ENCODE assay signal across 35 cellular contexts in the genomic region with DNA sequence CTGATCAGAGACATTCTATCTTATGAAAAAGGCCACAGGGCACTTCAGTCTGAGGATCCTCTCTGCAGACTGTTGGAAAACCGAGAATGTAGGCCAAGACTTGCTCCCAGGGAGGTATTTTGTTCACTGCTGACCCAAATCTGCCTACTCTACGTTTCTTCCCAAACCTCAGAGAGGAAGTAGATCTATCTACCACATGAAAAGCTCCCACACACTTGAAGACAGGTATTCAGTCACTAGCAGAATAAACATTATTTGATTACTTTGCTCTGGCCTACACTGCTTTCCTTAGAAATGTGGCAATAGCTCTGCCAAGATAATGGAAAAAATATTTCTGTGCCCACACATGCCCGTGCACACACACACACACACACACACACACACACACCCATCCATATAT.
"Had no signal": no experiment of that assay in that cellular context is flagged by ENCODE, and none has a peak within 500 bp of the region (broad histone marks: within the 10 kb centered on the region; RNA-seq: fewer than 3 reads in every experiment).

No MANE protein-coding gene starts in this region.

- H3K4me3 Mint-ChIP-seq: activated CD4-positive, alpha-beta T cell treated with anti-CD3 and anti-CD28 coated beads, Interleukin-2, amount 10 ng/mL, durations not matched to agents 7 days and 5 days; activated CD8-positive, alpha-beta T cell treated with anti-CD3 and anti-CD28 coated beads, Interleukin-2, amount 10 ng/mL, durations not matched to agents 7 days and 5 days; activated naive CD8-positive, alpha-beta T cell; activated T-cell treated with anti-CD3 and anti-CD28 coated beads, Interleukin-2, amount 50 U/mL, for 4 hours; activated T-helper 17 cell treated with anti-CD3 and anti-CD28 coated beads, Interleukin-2, amount 50 U/mL, for 72 hours; brain; dendritic cell treated with granulocyte-macrophage colony-stimulating factor and Interleukin-4, amounts not matched to agents 40 ng/mL and 50 ng/mL, for 4 days; endodermal cell; T-helper 17 cell; T-helper 2 cell treated with Interferon-gamma antibody and Interleukin-4, amounts not matched to agents 5 μg/mL and 100 μg/mL, for 36 hours had no signal

- ATAC-seq: activated CD8-positive, alpha-beta T cell treated with anti-CD3 and anti-CD28 coated beads, Interleukin-2, amount 10 ng/mL, durations not matched to agents 7 days and 5 days; activated T-cell treated with anti-CD3 and anti-CD28 coated beads, Interleukin-2, amount 50 U/mL, for 4 hours; activated T-helper 17 cell treated with anti-CD3 and anti-CD28 coated beads, Interleukin-2, amount 50 U/mL, for 72 hours; esophagus mucosa; gastrocnemius medialis; heart left ventricle; T-helper 17 cell had no signal

- H3K36me3 ChIP-seq: breast epithelium, cardiac muscle cell, gastrocnemius medialis, heart left ventricle had no signal

- H3K9me3 Mint-ChIP-seq: activated CD4-positive, alpha-beta T cell treated with anti-CD3 and anti-CD28 coated beads, Interleukin-2, amount 10 ng/mL, durations not matched to agents 7 days and 5 days; brain; dendritic cell treated with granulocyte-macrophage colony-stimulating factor and Interleukin-4, amounts not matched to agents 40 ng/mL and 50 ng/mL, for 4 days; endodermal cell had no signal

- H3K27me3 Mint-ChIP-seq: activated CD4-positive, alpha-beta T cell treated with anti-CD3 and anti-CD28 coated beads, Interleukin-2, amount 10 ng/mL, durations not matched to agents 7 days and 5 days; activated naive CD8-positive, alpha-beta T cell; activated T-helper 17 cell treated with anti-CD3 and anti-CD28 coated beads, Interleukin-2, amount 50 U/mL, for 72 hours; brain; dendritic cell treated with granulocyte-macrophage colony-stimulating factor and Interleukin-4, amounts not matched to agents 40 ng/mL and 50 ng/mL, for 4 days; T-helper 17 cell had no signal

- H3K27me3 ChIP-seq: breast epithelium, cardiac muscle cell, dorsolateral prefrontal cortex, gastrocnemius medialis, heart left ventricle had no signal

- H3K9me3 ChIP-seq: breast epithelium, gastrocnemius medialis, heart left ventricle had no signal

- H3K36me3 Mint-ChIP-seq: activated naive CD8-positive, alpha-beta T cell had no signal

- H3K27ac Mint-ChIP-seq: activated CD4-positive, alpha-beta T cell treated with anti-CD3 and anti-CD28 coated beads, Interleukin-2, amount 10 ng/mL, durations not matched to agents 7 days and 5 days; activated CD8-positive, alpha-beta T cell treated with anti-CD3 and anti-CD28 coated beads, Interleukin-2, amount 10 ng/mL, durations not matched to agents 7 days and 5 days; activated naive CD8-positive, alpha-beta T cell; activated T-helper 17 cell treated with anti-CD3 and anti-CD28 coated beads, Interleukin-2, amount 50 U/mL, for 72 hours; dendritic cell treated with granulocyte-macrophage colony-stimulating factor and Interleukin-4, amounts not matched to agents 40 ng/mL and 50 ng/mL, for 4 days; endodermal cell; T-helper 17 cell; T-helper 2 cell treated with Interferon-gamma antibody and Interleukin-4, amounts not matched to agents 5 μg/mL and 100 μg/mL, for 36 hours had no signal

- DNase-seq: activated CD4-positive, alpha-beta T cell treated with anti-CD3 and anti-CD28 coated beads for 1 hour; activated CD4-positive, alpha-beta T cell treated with anti-CD3 and anti-CD28 coated beads for 4 hours; activated CD4-positive, alpha-beta T cell treated with anti-CD3 and anti-CD28 coated beads, Interleukin-2, amount 10 ng/mL, durations not matched to agents 7 days and 5 days; activated CD4-positive, alpha-beta T cell treated with anti-CD3 and anti-CD28 coated beads, Interleukin-2, amount 50 U/mL, for 48 hours; activated CD8-positive, alpha-beta memory T cell treated with anti-CD3 and anti-CD28 coated beads, Interleukin-2, amount 50 U/mL, for 48 hours; activated CD8-positive, alpha-beta T cell treated with anti-CD3 and anti-CD28 coated beads, Interleukin-2, amount 10 ng/mL, durations not matched to agents 7 days and 5 days; activated effector memory CD4-positive, alpha-beta T cell treated with Interleukin-2 at 50 U/mL for 16 hours; activated gamma-delta T cell treated with Interleukin-2 at 50 U/mL for 16 hours; activated naive CD4-positive, alpha-beta T cell treated with anti-CD3 and anti-CD28 coated beads, Interleukin-2, amount 50 U/mL, for 16 hours; activated naive CD4-positive, alpha-beta T cell treated with Interleukin-2 at 50 U/mL for 16 hours; activated T-cell treated with anti-CD3 and anti-CD28 coated beads for 4 hours; activated T-cell treated with anti-CD3 and anti-CD28 coated beads, Interleukin-2, amount 50 U/mL, for 4 hours; amygdala; aorta; central memory CD4-positive, alpha-beta T cell; cerebellar nuclear complex; dorsolateral prefrontal cortex; effector memory CD4-positive, alpha-beta T cell; endodermal cell; foreskin fibroblast; gastrocnemius medialis; glutamatergic neuron; heart left ventricle; T-helper 1 cell; T-helper 17 cell; T1000 had no signal

- H3K4me1 Mint-ChIP-seq: activated CD4-positive, alpha-beta T cell treated with anti-CD3 and anti-CD28 coated beads, Interleukin-2, amount 10 ng/mL, durations not matched to agents 7 days and 5 days; activated T-helper 17 cell treated with anti-CD3 and anti-CD28 coated beads, Interleukin-2, amount 50 U/mL, for 72 hours; brain; endodermal cell; T-helper 17 cell had no signal

- H3K27ac ChIP-seq: breast epithelium, cardiac muscle cell, coronary artery, dorsolateral prefrontal cortex, gastrocnemius medialis, heart left ventricle had no signal

- H3K4me3 ChIP-seq: breast epithelium, cardiac muscle cell, coronary artery, dorsolateral prefrontal cortex, gastrocnemius medialis, heart left ventricle had no signal

- H3K4me1 ChIP-seq: breast epithelium, gastrocnemius medialis had no signal
